Comparison of ENCODE assay signal across 28 cellular contexts in the genomic region with DNA sequence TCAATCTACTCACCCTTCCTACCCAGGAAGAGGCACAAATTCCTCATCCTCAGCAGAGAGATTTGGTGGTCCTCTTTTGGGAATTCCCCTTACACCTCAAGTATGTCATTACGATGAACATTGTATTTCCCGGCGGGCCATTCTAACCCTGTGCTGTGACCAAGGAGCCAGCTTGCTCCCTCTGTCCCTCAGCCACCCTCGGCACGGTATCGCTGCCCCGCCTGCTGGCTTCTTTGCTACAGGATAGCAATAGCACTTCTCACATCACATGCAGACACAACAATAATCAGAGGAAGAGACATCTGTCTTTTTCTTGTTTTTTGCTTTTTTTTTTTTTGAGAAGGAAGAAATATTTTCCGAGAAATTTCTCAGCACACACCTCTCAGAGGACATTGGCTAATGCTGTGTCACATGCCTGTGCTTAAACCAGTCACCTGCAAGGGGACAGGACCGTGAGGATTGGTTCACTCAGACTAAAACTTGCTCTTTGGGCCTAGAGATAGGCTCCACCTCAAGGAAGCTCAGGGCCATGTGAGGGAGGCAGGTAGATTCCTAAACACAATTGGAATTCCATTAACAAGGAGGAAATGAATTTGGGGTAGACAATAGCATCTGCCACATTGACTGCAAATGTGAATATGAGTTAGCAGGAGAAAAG. TPM values are rescaled to one million over a fixed set of nuclear protein-coding genes. Genes with fewer than 3 reads are reported as not detected.
"Had no signal": no experiment of that assay in that cellular context is flagged by ENCODE, and none has a peak within 500 bp of the region (broad histone marks: within the 10 kb centered on the region; RNA-seq: fewer than 3 reads in every experiment).

No MANE protein-coding gene starts in this region.

- H3K36me3 Mint-ChIP-seq: activated naive CD8-positive, alpha-beta T cell treated with anti-CD3 and anti-CD28 coated beads for 36 hours had no signal

- H3K9ac ChIP-seq: SK-N-SH had no signal

- DNase-seq: activated CD4-positive, alpha-beta memory T cell treated with anti-CD3 and anti-CD28 coated beads, Interleukin-2, amount 10 ng/mL, durations not matched to agents 7 days and 5 days; activated CD4-positive, alpha-beta T cell treated with anti-CD3 and anti-CD28 coated beads for 36 hours; activated CD4-positive, alpha-beta T cell treated with anti-CD3 and anti-CD28 coated beads, Interleukin-2, amount 50 U/mL, for 1 hour; activated gamma-delta T cell; activated naive CD4-positive, alpha-beta T cell treated with anti-CD3 and anti-CD28 coated beads for 36 hours; activated naive CD8-positive, alpha-beta T cell treated with anti-CD3 and anti-CD28 coated beads for 36 hours; activated T-cell treated with anti-CD3 and anti-CD28 coated beads for 4 hours; activated T-cell treated with anti-CD3 and anti-CD28 coated beads, Interleukin-2, amount 50 U/mL, for 48 hours; cerebellar nuclear complex; MG63; MV-4-11; NCI-H1092 treated with DMSO at 0.1 percent for 48 hours; NCI-H1417 treated with DMSO at 0.1 percent for 48 hours; NCI-H1694; NCI-H2029; NCI-H2107; NCI-H446 treated with DMSO at 0.1 percent for 48 hours; NCI-H524 treated with DMSO at 0.1 percent for 48 hours; NCI-H748 treated with DMSO at 0.1 percent for 48 hours; OCI-M1; SIG-M5; SK-N-SH; T-helper 1 cell had no signal

- H3K27ac Mint-ChIP-seq: activated CD4-positive, alpha-beta memory T cell treated with anti-CD3 and anti-CD28 coated beads, Interleukin-2, amount 10 ng/mL, durations not matched to agents 7 days and 5 days; activated CD4-positive, alpha-beta T cell treated with anti-CD3 and anti-CD28 coated beads for 36 hours; activated naive CD4-positive, alpha-beta T cell treated with anti-CD3 and anti-CD28 coated beads for 36 hours; activated naive CD8-positive, alpha-beta T cell treated with anti-CD3 and anti-CD28 coated beads for 36 hours; activated T-helper 17 cell treated with anti-CD3 and anti-CD28 coated beads, Interleukin-2, amount 50 U/mL, for 72 hours had no signal

- H3K27ac ChIP-seq: VCaP had no signal

- H3K9me3 Mint-ChIP-seq: activated CD4-positive, alpha-beta memory T cell treated with anti-CD3 and anti-CD28 coated beads, Interleukin-2, amount 10 ng/mL, durations not matched to agents 7 days and 5 days; activated naive CD4-positive, alpha-beta T cell treated with anti-CD3 and anti-CD28 coated beads for 36 hours; activated naive CD8-positive, alpha-beta T cell treated with anti-CD3 and anti-CD28 coated beads for 36 hours; activated T-helper 17 cell treated with anti-CD3 and anti-CD28 coated beads, Interleukin-2, amount 50 U/mL, for 72 hours had no signal

- H3K27me3 ChIP-seq: MG63 had no signal

- H3K36me3 ChIP-seq: MG63 had no signal

- H3K9me3 ChIP-seq: MG63, SK-N-SH had no signal

- H3K4me2 ChIP-seq: SK-N-SH had no signal

- H3K4me3 ChIP-seq: MG63 had no signal

- H3K4me1 Mint-ChIP-seq: activated CD4-positive, alpha-beta memory T cell treated with anti-CD3 and anti-CD28 coated beads, Interleukin-2, amount 10 ng/mL, durations not matched to agents 7 days and 5 days; activated CD4-positive, alpha-beta T cell treated with anti-CD3 and anti-CD28 coated beads for 36 hours; activated naive CD8-positive, alpha-beta T cell treated with anti-CD3 and anti-CD28 coated beads for 36 hours; activated T-helper 17 cell treated with anti-CD3 and anti-CD28 coated beads, Interleukin-2, amount 50 U/mL, for 72 hours had no signal

- H3K4me3 Mint-ChIP-seq: activated CD4-positive, alpha-beta memory T cell treated with anti-CD3 and anti-CD28 coated beads, Interleukin-2, amount 10 ng/mL, durations not matched to agents 7 days and 5 days; activated CD4-positive, alpha-beta T cell treated with anti-CD3 and anti-CD28 coated beads for 36 hours; activated naive CD4-positive, alpha-beta T cell treated with anti-CD3 and anti-CD28 coated beads for 36 hours; activated naive CD8-positive, alpha-beta T cell treated with anti-CD3 and anti-CD28 coated beads for 36 hours; activated T-helper 17 cell treated with anti-CD3 and anti-CD28 coated beads, Interleukin-2, amount 50 U/mL, for 72 hours had no signal

RNA-seq across cellular contexts. Expression of gene TMC5, which starts 41.2 kb away (rescaled TPM):
- total RNA-seq: activated CD4-positive, alpha-beta T cell treated with anti-CD3 and anti-CD28 coated beads for 36 hours; activated CD8-positive, alpha-beta memory T cell treated with anti-CD3 and anti-CD28 coated beads for 36 hours; activated naive CD4-positive, alpha-beta T cell treated with anti-CD3 and anti-CD28 coated beads for 36 hours; activated naive CD8-positive, alpha-beta T cell treated with anti-CD3 and anti-CD28 coated beads for 36 hours; cardiac septum; T-helper 2 cell treated with Interferon-gamma antibody and Interleukin-4, amounts not matched to agents 100 ng/mL and 5 ng/mL, for 36 hours had no signal
- polyA plus RNA-seq: SK-N-SH had no signal
